8 cellular contexts compared by ENCODE assay signal in the genomic region with DNA sequence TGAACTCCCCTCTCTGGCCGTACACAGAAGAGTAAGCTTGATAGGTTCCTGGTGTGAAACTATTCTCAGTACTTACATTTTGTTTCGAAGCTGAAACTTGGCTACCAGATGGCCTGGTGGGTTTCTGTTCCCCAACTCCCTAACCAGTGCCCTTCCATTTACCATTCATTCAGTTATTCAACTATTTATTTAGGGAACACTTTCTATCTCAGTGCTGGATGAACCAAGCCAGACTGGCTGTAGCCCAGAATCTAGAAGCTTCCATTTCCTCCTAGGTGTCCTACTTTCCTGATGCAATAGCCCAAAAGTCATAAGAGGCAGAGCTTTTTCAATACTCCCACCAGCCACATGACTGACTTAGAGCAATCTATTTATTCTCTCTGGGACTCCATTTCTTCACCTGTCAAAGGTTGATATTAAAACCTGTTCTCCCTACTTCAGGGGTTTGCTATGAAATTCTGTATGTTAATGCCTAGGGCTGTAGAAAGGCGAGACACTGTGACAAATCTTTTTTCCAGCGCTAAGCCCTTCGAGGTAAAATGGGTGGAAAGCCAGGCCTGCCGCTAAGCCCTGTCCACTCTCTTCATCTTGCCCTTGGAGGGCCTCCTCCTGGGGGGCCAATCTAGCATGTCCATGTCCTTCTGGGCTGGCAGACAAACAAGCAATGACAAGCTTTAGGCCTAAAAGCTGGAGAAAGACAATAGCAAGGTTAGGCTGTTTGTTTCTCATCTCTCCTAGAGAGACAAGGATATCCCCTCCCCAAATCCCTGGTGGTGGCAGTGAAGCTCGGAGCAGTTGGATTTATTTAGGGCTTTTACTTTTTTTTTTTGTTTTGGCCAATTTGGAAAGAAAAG. TPM values are rescaled to one million over a fixed set of nuclear protein-coding genes. Genes with fewer than 3 reads are reported as not detected.
DNase-seq lines count a peak whose midpoint lies in the region; ATAC-seq and TF ChIP-seq lines count a peak whose summit lies in the region.

No MANE protein-coding gene starts in this region.

- peak overlapping the region; percentile 52 for H3K9ac ChIP-seq in adipocyte (ENCODE audit: low read length)

- H3K9me3 Mint-ChIP-seq in CD14-positive monocyte (no peaks in the 10 kb centered on the region), GM23338 (no peaks in the 10 kb centered on the region; the same call in 2 of the 3 replicates), nephron progenitor cell (no peaks in the 10 kb centered on the region), Caco-2 (ENCODE audit: unreplicated experiment) (no peaks in the 10 kb centered on the region)

- POLR2A ChIA-PET in Caco-2 (lab: Charles Lee), result no interaction called here

- H3K79me2 ChIP-seq in GM23338 (replicated peaks; ENCODE audit: insufficient read depth), result no peaks in the 10 kb centered on the region

- H3K27me3 Mint-ChIP-seq in CD14-positive monocyte (ENCODE audit: low read depth in 3 of 3) (peaks cover 0 to 7% (median 1%) of the 10 kb centered on the region in 3 donors), GM23338 (ENCODE audit: insufficient read depth, low read depth, poor library complexity) (peaks cover 37% of the 10 kb centered on the region), nephron progenitor cell (ENCODE audit: low read depth, poor library complexity) (no peaks in the 10 kb centered on the region), Caco-2 (ENCODE audit: insufficient read depth, unreplicated experiment) (no peaks in the 10 kb centered on the region)

- peak overlapping the region; percentile 63; the same call in 1 of the 2 replicates for H2AFZ ChIP-seq in GM23338

- H3K4me3 ChIP-seq in GM23338 (peak overlapping the region; percentile 69; the same call in 1 of the 2 replicates), adipocyte (ENCODE audit: low read length) (no peak overlapping the region), Caco-2 (ENCODE audit: low read depth, low read length) (no peak overlapping the region)

- no peaks in the 10 kb centered on the region for H3K36me3 ChIP-seq in GM23338 (ENCODE audit: insufficient read depth)
- no peaks in the 10 kb centered on the region for H3K36me3 ChIP-seq in adipocyte (ENCODE audit: control insufficient read depth, insufficient read depth, low read length, severe bottlenecking)
- H3K36me3 ChIP-seq in Caco-2 (ENCODE audit: control insufficient read depth, insufficient read depth, low read length), result no peaks in the 10 kb centered on the region

- no peaks in the 10 kb centered on the region for H3K9me2 ChIP-seq in GM23338 (ENCODE audit: insufficient read depth)

- peaks cover 73% of the 10 kb centered on the region for H3K4me1 ChIP-seq in GM23338 (ENCODE audit: insufficient read depth)
- peaks cover 74% of the 10 kb centered on the region for H3K4me1 ChIP-seq in adipocyte (ENCODE audit: control insufficient read depth, insufficient read depth, low read length)
- peaks cover 32% of the 10 kb centered on the region for H3K4me1 ChIP-seq in Caco-2

- H3K9me3 ChIP-seq in adipocyte (ENCODE audit: control insufficient read depth, low read length) (no peaks in the 10 kb centered on the region), Caco-2 (no peaks in the 10 kb centered on the region)

- BruUV-seq in Caco-2 (replicated peaks; lab: Mats Ljungman, UMichigan), result no TSS peak

- peak overlapping the region; percentile 46 to 53 for H3K4me3 Mint-ChIP-seq in CD14-positive monocyte
- peak overlapping the region; percentile 37; the same call in 2 of the 3 replicates for H3K4me3 Mint-ChIP-seq in GM23338
- peak overlapping the region; percentile 67 for H3K4me3 Mint-ChIP-seq in nephron progenitor cell
- no peak overlapping the region for H3K4me3 Mint-ChIP-seq in Caco-2 (ENCODE audit: unreplicated experiment)

- H3K27ac Mint-ChIP-seq in CD14-positive monocyte, result peak overlapping the region in 5 of 7 donors; percentile 42 to 91 (median 71)
- H3K27ac Mint-ChIP-seq in GM23338, result peak overlapping the region; percentile 66; the same call in 1 of the 2 replicates
- H3K27ac Mint-ChIP-seq in nephron progenitor cell, result peak overlapping the region; percentile 90
- H3K27ac Mint-ChIP-seq in Caco-2 (ENCODE audit: unreplicated experiment), result no peak overlapping the region

- no peaks in the 10 kb centered on the region for H4K20me1 ChIP-seq in GM23338 (replicated peaks; ENCODE audit: insufficient read depth)

- peak overlapping the region; percentile 92 for H3K4me2 ChIP-seq in GM23338

- peaks cover 38% of the 10 kb centered on the region for H3F3A ChIP-seq in GM23338 (replicated peaks; ENCODE audit: low read depth)

- peak overlapping the region; percentile 62; the same call in 1 of the 2 replicates for H3K27ac ChIP-seq in GM23338 (ENCODE audit: low read depth)

- H3K36me3 Mint-ChIP-seq in CD14-positive monocyte, result peaks cover 4 to 7% of the 10 kb centered on the region in 2 donors
- no peaks in the 10 kb centered on the region for H3K36me3 Mint-ChIP-seq in GM23338 (ENCODE audit: low read depth)
- H3K36me3 Mint-ChIP-seq in nephron progenitor cell (ENCODE audit: low read depth), result no peaks in the 10 kb centered on the region
- peaks cover 7% of the 10 kb centered on the region for H3K36me3 Mint-ChIP-seq in Caco-2 (ENCODE audit: insufficient read depth, unreplicated experiment)

- DNase-seq in CD14-positive monocyte (ENCODE audit: low spot score) (no peak), GM23338 (ENCODE audit: low spot score) (no peak), adipocyte (ENCODE audit: low read depth) (peak; percentile 36), nephron progenitor cell (no peak), NCI-H1694 treated with DMSO at 0.1 percent for 48 hours (lab: John Stamatoyannopoulos, UW) (no peak), Caco-2 (no peak)

- ATAC-seq in GM23338, result no peak
- no peak for ATAC-seq in GM21825 (IDR thresholded peaks at IDR 0.05; ENCODE audit: unreplicated experiment)
- ATAC-seq in HG02970 (IDR thresholded peaks at IDR 0.05; ENCODE audit: low FRiP score, unreplicated experiment), result no peak

- intact Hi-C loops in CD14-positive monocyte (cut with micrococcal nuclease) (no loop called here), Caco-2 (cut with micrococcal nuclease; ENCODE audit: unreplicated experiment) (no loop called here)

- CTCF ChIA-PET in Caco-2 (lab: Charles Lee), result interaction anchor here (0.6 to 0.7 kb wide), 2 partner anchors 8 to 43 kb away, joined by 3 to 5 read pairs; no protein-coding TSS in a partner anchor

- H3K4me1 Mint-ChIP-seq in CD14-positive monocyte (peaks cover 84% of the 10 kb centered on the region), GM23338 (peaks cover 74% of the 10 kb centered on the region), nephron progenitor cell (peaks cover 98% of the 10 kb centered on the region), Caco-2 (ENCODE audit: low read depth, unreplicated experiment) (peaks cover 44% of the 10 kb centered on the region)

- TF ChIP-seq CTCF in CD14-positive monocyte (IDR thresholded peaks at IDR 0.05), result no peak
- TF ChIP-seq CTCF in GM23338 (conservative IDR thresholded peaks at IDR 0.05; ENCODE audit: low read depth in 2 of 2), result no peak
- TF ChIP-seq CTCF in nephron progenitor cell (IDR thresholded peaks at IDR 0.05), result no peak
- TF ChIP-seq CTCF in Caco-2 (IDR thresholded peaks at IDR 0.05; ENCODE audit: insufficient read depth in 1 of 2, low read depth in 1 of 2, low read length in 1 of 2, severe bottlenecking in 1 of 2, unreplicated experiment in 1 of 2), result no peak

- H3K27me3 ChIP-seq in GM23338 (ENCODE audit: insufficient read depth) (peaks cover 16% of the 10 kb centered on the region), adipocyte (replicated peaks; ENCODE audit: control insufficient read depth, insufficient read depth, low read length) (no peaks in the 10 kb centered on the region), Caco-2 (replicated peaks; ENCODE audit: control insufficient read depth, insufficient read depth, low read length) (no peaks in the 10 kb centered on the region)

TF ChIP-seq in GM23338, 12 proteins besides CTCF, POLR2A, EP300 and RAD21 (continues in another document):
- TF ChIP-seq POLR2AphosphoS5 (IDR thresholded peaks at IDR 0.05; ENCODE audit: low read depth), result no peak
- no peak for TF ChIP-seq NANOG (IDR thresholded peaks at IDR 0.05; ENCODE audit: borderline replicate concordance)
- TF ChIP-seq EZH2 (IDR thresholded peaks at IDR 0.05; ENCODE audit: low read depth, unreplicated experiment), result no peak
- TF ChIP-seq ZNF114 (CRISPR knock-in tag; IDR thresholded peaks at IDR 0.05), result no peak

RNA-seq across cellular contexts. Expression of gene IRF2BPL, which starts 8.2 kb away (rescaled TPM):
- 1 to 10 TPM; 1.4 to 1.9 TPM for polyA plus RNA-seq in CD14-positive monocyte
- 97.8 and 119 TPM in 2 replicates for total RNA-seq in GM23338 (2014; rRNA removed; shearing (Covaris generic))
- polyA plus RNA-seq in GM23338 (2016; fragmentation: Nextera tagmentation; extraction: Ambion mirVana), result 11.2 and 13.2 TPM in 2 replicates
- total RNA-seq in Caco-2 (2022), result 24.1 and 24.7 TPM in 2 replicates
